3 cellular contexts compared by ENCODE assay signal in genomic region chr2:46772500-46772899, GRCh38.
TF ChIP-seq lines count a peak whose summit lies in the region.

No MANE protein-coding gene starts in this region.

TF ChIP-seq in SK-N-SH, 30 proteins besides CTCF, POLR2A, EP300 and RAD21 (continued from another document):
- TF ChIP-seq REST (IDR thresholded peaks at IDR 0.05; ENCODE audit: low read depth, low read length) (no peak), NFIC (IDR thresholded peaks at IDR 0.05; ENCODE audit: borderline replicate concordance) (no peak), TCF12 (IDR thresholded peaks at IDR 0.05) (no peak)

TF ChIP-seq in SK-N-SH treated with all-trans-retinoic acid at 6 μM for 48 hours, 23 proteins besides CTCF, POLR2A, EP300 and RAD21 (continued from another document):
- TF ChIP-seq TSHZ2 (CRISPR knock-in tag; IDR thresholded peaks at IDR 0.05) (no peak), ZFP30 (CRISPR knock-in tag; IDR thresholded peaks at IDR 0.05) (no peak), RARB (CRISPR knock-in tag; IDR thresholded peaks at IDR 0.05) (no peak), ZFP3 (CRISPR knock-in tag; IDR thresholded peaks at IDR 0.05) (no peak), PPARA (CRISPR knock-in tag; IDR thresholded peaks at IDR 0.05; ENCODE audit: borderline replicate concordance) (no peak), OSR1 (CRISPR knock-in tag; IDR thresholded peaks at IDR 0.05) (no peak), ZNF70 (CRISPR knock-in tag; IDR thresholded peaks at IDR 0.05) (no peak), ZC3H10 (CRISPR knock-in tag; IDR thresholded peaks at IDR 0.05) (no peak), CSDC2 (CRISPR knock-in tag; IDR thresholded peaks at IDR 0.05) (no peak), ZNF8 (CRISPR knock-in tag; IDR thresholded peaks at IDR 0.05) (no peak), CREB5 (CRISPR knock-in tag; IDR thresholded peaks at IDR 0.05; ENCODE audit: low read depth) (no peak), ZNF565 (CRISPR knock-in tag; conservative IDR thresholded peaks at IDR 0.05; ENCODE audit: low read depth) (no peak)
- TF ChIP-seq, protein P1, sequence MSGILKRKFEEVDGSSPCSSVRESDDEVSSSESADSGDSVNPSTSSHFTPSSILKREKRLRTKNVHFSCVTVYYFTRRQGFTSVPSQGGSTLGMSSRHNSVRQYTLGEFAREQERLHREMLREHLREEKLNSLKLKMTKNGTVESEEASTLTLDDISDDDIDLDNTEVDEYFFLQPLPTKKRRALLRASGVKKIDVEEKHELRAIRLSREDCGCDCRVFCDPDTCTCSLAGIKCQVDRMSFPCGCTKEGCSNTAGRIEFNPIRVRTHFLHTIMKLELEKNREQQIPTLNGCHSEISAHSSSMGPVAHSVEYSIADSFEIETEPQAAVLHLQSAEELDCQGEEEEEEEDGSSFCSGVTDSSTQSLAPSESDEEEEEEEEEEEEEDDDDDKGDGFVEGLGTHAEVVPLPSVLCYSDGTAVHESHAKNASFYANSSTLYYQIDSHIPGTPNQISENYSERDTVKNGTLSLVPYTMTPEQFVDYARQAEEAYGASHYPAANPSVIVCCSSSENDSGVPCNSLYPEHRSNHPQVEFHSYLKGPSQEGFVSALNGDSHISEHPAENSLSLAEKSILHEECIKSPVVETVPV (CRISPR knock-in tag; IDR thresholded peaks at IDR 0.05) = no peak
- TF ChIP-seq, protein P2, sequence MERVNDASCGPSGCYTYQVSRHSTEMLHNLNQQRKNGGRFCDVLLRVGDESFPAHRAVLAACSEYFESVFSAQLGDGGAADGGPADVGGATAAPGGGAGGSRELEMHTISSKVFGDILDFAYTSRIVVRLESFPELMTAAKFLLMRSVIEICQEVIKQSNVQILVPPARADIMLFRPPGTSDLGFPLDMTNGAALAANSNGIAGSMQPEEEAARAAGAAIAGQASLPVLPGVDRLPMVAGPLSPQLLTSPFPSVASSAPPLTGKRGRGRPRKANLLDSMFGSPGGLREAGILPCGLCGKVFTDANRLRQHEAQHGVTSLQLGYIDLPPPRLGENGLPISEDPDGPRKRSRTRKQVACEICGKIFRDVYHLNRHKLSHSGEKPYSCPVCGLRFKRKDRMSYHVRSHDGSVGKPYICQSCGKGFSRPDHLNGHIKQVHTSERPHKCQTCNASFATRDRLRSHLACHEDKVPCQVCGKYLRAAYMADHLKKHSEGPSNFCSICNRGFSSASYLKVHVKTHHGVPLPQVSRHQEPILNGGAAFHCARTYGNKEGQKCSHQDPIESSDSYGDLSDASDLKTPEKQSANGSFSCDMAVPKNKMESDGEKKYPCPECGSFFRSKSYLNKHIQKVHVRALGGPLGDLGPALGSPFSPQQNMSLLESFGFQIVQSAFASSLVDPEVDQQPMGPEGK (CRISPR knock-in tag; IDR thresholded peaks at IDR 0.05; ENCODE audit: borderline replicate concordance) = no peak
- TF ChIP-seq, protein P3, sequence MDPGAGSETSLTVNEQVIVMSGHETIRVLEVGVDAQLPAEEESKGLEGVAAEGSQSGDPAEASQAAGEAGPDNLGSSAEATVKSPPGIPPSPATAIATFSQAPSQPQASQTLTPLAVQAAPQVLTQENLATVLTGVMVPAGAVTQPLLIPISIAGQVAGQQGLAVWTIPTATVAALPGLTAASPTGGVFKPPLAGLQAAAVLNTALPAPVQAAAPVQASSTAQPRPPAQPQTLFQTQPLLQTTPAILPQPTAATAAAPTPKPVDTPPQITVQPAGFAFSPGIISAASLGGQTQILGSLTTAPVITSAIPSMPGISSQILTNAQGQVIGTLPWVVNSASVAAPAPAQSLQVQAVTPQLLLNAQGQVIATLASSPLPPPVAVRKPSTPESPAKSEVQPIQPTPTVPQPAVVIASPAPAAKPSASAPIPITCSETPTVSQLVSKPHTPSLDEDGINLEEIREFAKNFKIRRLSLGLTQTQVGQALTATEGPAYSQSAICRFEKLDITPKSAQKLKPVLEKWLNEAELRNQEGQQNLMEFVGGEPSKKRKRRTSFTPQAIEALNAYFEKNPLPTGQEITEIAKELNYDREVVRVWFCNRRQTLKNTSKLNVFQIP (CRISPR knock-in tag; IDR thresholded peaks at IDR 0.05; ENCODE audit: borderline replicate concordance, low read depth) = no peak
TF ChIP-seq in SK-N-SH treated with all-trans-retinoic acid at 6 μM for 48 hours: peak in this region for 0.

TF ChIP-seq in IMR-90, 13 proteins besides CTCF, POLR2A, EP300 and RAD21 (continued from another document):
- TF ChIP-seq ELK1 (IDR thresholded peaks at IDR 0.05; ENCODE audit: borderline replicate concordance, low read depth, low read length) (no peak), RCOR1 (IDR thresholded peaks at IDR 0.05; ENCODE audit: insufficient replicate concordance, low read length) (no peak), NFE2L2 (IDR thresholded peaks at IDR 0.05; ENCODE audit: low read depth, low read length) (no peak)
